In the genomic region with DNA sequence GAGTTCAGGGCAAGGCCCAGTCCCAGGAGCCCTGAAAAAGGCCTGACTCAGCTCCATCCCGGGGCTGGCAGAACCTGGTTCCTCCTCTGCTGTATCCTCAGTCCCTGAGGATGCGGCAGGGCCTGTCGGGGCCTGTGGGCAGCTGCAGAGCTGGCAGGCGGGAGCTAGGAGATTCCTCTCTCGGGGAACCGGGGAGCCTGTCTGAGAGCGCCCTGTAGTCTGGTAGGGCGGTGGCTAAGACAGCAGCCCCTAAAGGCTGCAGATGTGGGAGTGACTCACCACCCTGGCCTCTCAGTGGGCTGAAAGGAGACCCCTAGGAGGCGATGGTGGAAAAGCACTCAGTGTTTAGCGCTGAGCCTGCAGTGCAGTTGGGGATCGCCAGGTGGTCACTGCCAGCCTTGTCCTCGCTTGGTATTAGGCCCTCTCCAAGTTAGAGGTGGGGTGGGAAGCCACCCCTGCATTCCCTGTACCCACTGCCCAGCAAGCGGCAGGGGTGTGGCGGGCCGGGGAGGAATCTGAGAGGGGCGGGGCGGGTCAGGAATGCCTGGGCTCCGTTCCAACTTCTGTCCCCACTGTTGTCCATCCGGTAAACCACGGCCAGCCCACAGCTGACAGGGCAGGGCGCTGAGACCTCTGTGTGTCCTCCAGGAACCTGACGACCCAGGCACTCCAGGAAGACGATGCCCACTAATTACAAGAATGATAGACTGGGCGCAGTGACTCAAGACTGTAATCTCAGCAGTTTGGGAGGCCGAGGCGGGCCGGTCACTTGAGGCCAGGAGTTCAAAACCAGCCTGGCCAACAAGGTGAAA, we compare ENCODE assay signal across 9 cellular contexts. TPM values are rescaled to one million over a fixed set of nuclear protein-coding genes. Genes with fewer than 3 reads are reported as not detected.
DNase-seq lines count a peak whose midpoint lies in the region; ATAC-seq and TF ChIP-seq lines count a peak whose summit lies in the region.
"Had no signal": no experiment of that assay in that cellular context is flagged by ENCODE, and none has a peak within 500 bp of the region (broad histone marks: within the 10 kb centered on the region; RNA-seq: fewer than 3 reads in every experiment).

No MANE protein-coding gene starts in this region.

- H3K36me3 ChIP-seq in HUES64 (ENCODE audit: insufficient read depth, low read length) = no peaks in the 10 kb centered on the region

- H3K4me3 ChIP-seq in HUES64 (ENCODE audit: low read length) (no peak overlapping the region), cardiac fibroblast (replicated peaks in 1 of 2; ENCODE audit: low read depth in 2 of 2, low read length in 2 of 2) (no peak overlapping the region), lower leg skin (ENCODE audit: low read depth, poor library complexity, severe bottlenecking) (no peak overlapping the region)

- H3K4me1 Mint-ChIP-seq in effector memory CD8-positive, alpha-beta T cell (ENCODE audit: low read depth in 2 of 2) = peaks cover 7 to 8% of the 10 kb centered on the region in 2 donors

- no peak for TF ChIP-seq POLR2A in lower leg skin (IDR thresholded peaks at IDR 0.05)

- H3K36me3 Mint-ChIP-seq in effector memory CD8-positive, alpha-beta T cell (ENCODE audit: insufficient read depth) = peaks cover 3% of the 10 kb centered on the region

- intact Hi-C loops in lower leg skin (cut with DNase I; ENCODE audit: low total_unique reads) = loop anchor here (10.0 kb wide), 1 partner anchor 87 kb away; no protein-coding TSS in a partner anchor

- no peaks in the 10 kb centered on the region for H3K9me3 Mint-ChIP-seq in effector memory CD8-positive, alpha-beta T cell

- peaks cover 29 to 42% of the 10 kb centered on the region in 2 donors for H3K27me3 Mint-ChIP-seq in effector memory CD8-positive, alpha-beta T cell

- H3K27me3 ChIP-seq in HUES64 (ENCODE audit: insufficient read depth, low read length) = no peaks in the 10 kb centered on the region

- TF ChIP-seq CTCF in cardiac fibroblast (IDR thresholded peaks at IDR 0.05; ENCODE audit: low read depth, low read length) = peak; percentile 29
- TF ChIP-seq CTCF in lower leg skin (IDR thresholded peaks at IDR 0.05) = no peak

- 56% methylated on average over 27 of the region's 27 CpGs for WGBS in HUES64
- WGBS in lower leg skin, 2 donors = 53 to 55% methylated on average over 15 to 16 of the region's 27 CpGs

- no peaks in the 10 kb centered on the region for H3K9me3 ChIP-seq in HUES64 (ENCODE audit: insufficient read depth, low read depth, low read length)

- H3K4me1 ChIP-seq in HUES64 (ENCODE audit: insufficient read depth, low read length) = peaks cover 17% of the 10 kb centered on the region

- H3K9ac ChIP-seq in HUES64 (ENCODE audit: low read depth, low read length) = peak overlapping the region; percentile 38

- peak overlapping the region; percentile 67 for H3K27ac ChIP-seq in HUES64 (ENCODE audit: low read depth, low read length)

- H3K27ac Mint-ChIP-seq in effector memory CD8-positive, alpha-beta T cell = no peak overlapping the region

- ATAC-seq in effector memory CD8-positive, alpha-beta T cell (replicated peaks) = no peak

- DNase-seq in A172 (ENCODE audit: low spot score) = peak; percentile 99
- peak; percentile 41 to 46 for DNase-seq in cardiac fibroblast (ENCODE audit: low read depth in 2 of 2)
- peak; percentile 46 to 88 for DNase-seq in lower leg skin (ENCODE audit: low spot score in 2 of 2)
- no peak for DNase-seq in germinal center (ENCODE audit: low spot score)
- no peak for DNase-seq in activated gamma-delta T cell (lab: John Stamatoyannopoulos, UW)
- no peak for DNase-seq in stimulated activated CD4-positive, alpha-beta T cell treated with anti-CD3 and anti-CD28 coated beads, Interleukin-2, amount 100 ng/mL, for 48 hours
- DNase-seq in effector memory CD8-positive, alpha-beta T cell = no peak

- no peak overlapping the region for H3K4me3 Mint-ChIP-seq in effector memory CD8-positive, alpha-beta T cell

RNA-seq across cellular contexts. Expression of gene CDH1, which starts 29.5 kb away (rescaled TPM):
- 0.14 and 1.5 TPM in 2 replicates for total RNA-seq in A172 (2014; rRNA removed; shearing (Covaris generic))
- polyA plus RNA-seq in HUES64 (2013, experiment 1 of 2) = 50.8 TPM
- 48.9 TPM for polyA plus RNA-seq in HUES64 (2013, experiment 2 of 2)
- 100 to 1,000 TPM; 156 to 243 (median 188) TPM for total RNA-seq in lower leg skin
- total RNA-seq: NCI-H460 had no signal

Comparison
In these comparisons a context has a peak if more than half of its experiments do, and no peak if none do; other contexts are left out.
1. DNase-seq: peak in A172 (single experiment), cardiac fibroblast (2 of 2) and lower leg skin (2 of 2); none in germinal center (single experiment), activated gamma-delta T cell (single experiment), stimulated activated CD4-positive, alpha-beta T cell treated with anti-CD3 and anti-CD28 coated beads, Interleukin-2, amount 100 ng/mL, for 48 hours (0 of 2) and effector memory CD8-positive, alpha-beta T cell (0 of 3).
2. RNA of gene CDH1, which starts 29.5 kb away (total RNA-seq): 156 to 243 TPM in lower leg skin; 0.14 to 1.5 TPM in A172; every median in the first group is over 10 times any median in the second.